In the genomic region with DNA sequence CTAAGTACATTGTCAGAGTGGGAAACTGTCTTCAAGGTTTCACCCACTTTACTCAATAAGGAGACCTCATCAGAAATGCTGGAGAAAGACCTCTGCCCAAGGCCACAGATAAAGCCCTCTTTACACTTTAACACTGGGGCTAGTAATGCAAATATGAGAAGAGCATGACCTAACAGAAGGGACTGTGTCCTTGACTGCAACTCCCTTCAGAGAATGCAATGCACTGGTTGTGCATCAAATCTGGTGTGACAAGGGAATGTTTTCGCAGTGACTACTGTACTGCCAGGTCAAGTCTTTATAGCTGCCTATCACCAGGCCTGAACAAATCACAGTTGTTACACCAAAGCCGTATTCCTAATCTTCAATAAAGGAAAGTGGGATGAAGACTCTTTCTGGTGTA, we compare ENCODE assay signal across 15 cellular contexts. TPM values are rescaled to one million over a fixed set of nuclear protein-coding genes. Genes with fewer than 3 reads are reported as not detected.
DNase-seq lines count a peak whose midpoint lies in the region; ATAC-seq and TF ChIP-seq lines count a peak whose summit lies in the region.
"Had no signal": no experiment of that assay in that cellular context is flagged by ENCODE, and none has a peak within 500 bp of the region (broad histone marks: within the 10 kb centered on the region; RNA-seq: fewer than 3 reads in every experiment).

No MANE protein-coding gene starts in this region.

- ATAC-seq in GM23338 (no peak), sciatic nerve (no peak)
- ATAC-seq: GM12878 had no signal

- H3K36me3 ChIP-seq in GM23338 (ENCODE audit: insufficient read depth), result no peaks in the 10 kb centered on the region
- no peaks in the 10 kb centered on the region for H3K36me3 ChIP-seq in esophagus muscularis mucosa
- H3K36me3 ChIP-seq: BE2C had no signal

- H3F3A ChIP-seq in GM23338 (replicated peaks; ENCODE audit: low read depth), result no peaks in the 10 kb centered on the region

- no peaks in the 10 kb centered on the region for H3K9me3 Mint-ChIP-seq in GM23338
- H3K9me3 Mint-ChIP-seq: H9 had no signal

- H3K4me3 ChIP-seq in GM23338 (no peak overlapping the region), dorsolateral prefrontal cortex (peak overlapping the region in 5 of 59 donors; percentile 0 to 36 (median 25)), esophagus muscularis mucosa (no peak overlapping the region)
- H3K4me3 ChIP-seq: GM12878, GM23248 had no signal

- H3K27me3 Mint-ChIP-seq in GM23338 (ENCODE audit: insufficient read depth, low read depth, poor library complexity), result no peaks in the 10 kb centered on the region
- H3K27me3 Mint-ChIP-seq: CD4-positive, alpha-beta memory T cell had no signal

- H3K9me3 ChIP-seq in esophagus muscularis mucosa, result no peaks in the 10 kb centered on the region
- H3K9me3 ChIP-seq: BE2C had no signal

- TF ChIP-seq POLR2A in esophagus muscularis mucosa (IDR thresholded peaks at IDR 0.05; ENCODE audit: low read depth), result no peak

- no peak overlapping the region for H3K27ac ChIP-seq in GM23338 (ENCODE audit: low read depth)
- peak overlapping the region in 39 of 59 donors; percentile 1 to 82 (median 45) for H3K27ac ChIP-seq in dorsolateral prefrontal cortex
- H3K27ac ChIP-seq in esophagus muscularis mucosa (replicated peaks in 1 of 4), result no peak overlapping the region
- H3K27ac ChIP-seq: C4-2B, GM23248 had no signal

- DNase-seq in GM23338 (ENCODE audit: low spot score), result no peak
- DNase-seq in dorsolateral prefrontal cortex, result no peak
- DNase-seq in medulla oblongata (ENCODE audit: extremely low spot score), result peak; percentile 43
- DNase-seq in retina, result peak; percentile 4
- no peak for DNase-seq in esophagus muscularis mucosa (ENCODE audit: extremely low spot score)
- DNase-seq in sciatic nerve (ENCODE audit: low spot score), result no peak
- no peak for DNase-seq in occipital lobe (lab: John Stamatoyannopoulos, UW)
- DNase-seq: BE2C; CD4-positive, alpha-beta memory T cell; DMS79; GM23248; H9 had no signal

- intact Hi-C loops in dorsolateral prefrontal cortex (cut with DNase I) (no loop called here), esophagus muscularis mucosa (cut with DNase I) (no loop called here), sciatic nerve (cut with DNase I) (no loop called here)

- 90% methylated on average over 2 of the region's 2 CpGs for WGBS in esophagus muscularis mucosa

- H3K4me1 ChIP-seq in GM23338 (ENCODE audit: insufficient read depth) (no peaks in the 10 kb centered on the region), esophagus muscularis mucosa (no peaks in the 10 kb centered on the region)
- H3K4me1 ChIP-seq: BE2C had no signal

- no peak for TF ChIP-seq EP300 in esophagus muscularis mucosa (IDR thresholded peaks at IDR 0.05)

- no peak overlapping the region for H2AFZ ChIP-seq in GM23338
- H2AFZ ChIP-seq: GM23248 had no signal

- H3K27ac Mint-ChIP-seq in GM23338, result peak overlapping the region; percentile 37; the same call in 1 of the 2 replicates
- H3K27ac Mint-ChIP-seq: CD4-positive, alpha-beta memory T cell had no signal

- no peaks in the 10 kb centered on the region for H3K36me3 Mint-ChIP-seq in GM23338 (ENCODE audit: low read depth)
- H3K36me3 Mint-ChIP-seq: CD4-positive, alpha-beta memory T cell had no signal

- H3K4me1 Mint-ChIP-seq in GM23338, result no peaks in the 10 kb centered on the region; the same call in 2 of the 3 replicates
- H3K4me1 Mint-ChIP-seq: CD4-positive, alpha-beta memory T cell; H9 had no signal

- no peaks in the 10 kb centered on the region for H4K20me1 ChIP-seq in GM23338 (replicated peaks; ENCODE audit: insufficient read depth)

- no peak for TF ChIP-seq CTCF in GM23338 (conservative IDR thresholded peaks at IDR 0.05; ENCODE audit: low read depth in 2 of 2)
- TF ChIP-seq CTCF in dorsolateral prefrontal cortex (IDR thresholded peaks at IDR 0.05 in 54 of 56, conservative IDR thresholded peaks at IDR 0.05 in 2 of 56; ENCODE audit: low read depth in 1 of 56, partially characterized antibody in 56 of 56), result no peak
- no peak for TF ChIP-seq CTCF in esophagus muscularis mucosa (IDR thresholded peaks at IDR 0.05)

- H3K4me3 Mint-ChIP-seq in GM23338, result no peak overlapping the region
- H3K4me3 Mint-ChIP-seq: CD4-positive, alpha-beta memory T cell; H9 had no signal

- H3K27me3 ChIP-seq in GM23338 (ENCODE audit: insufficient read depth), result no peaks in the 10 kb centered on the region
- no peaks in the 10 kb centered on the region for H3K27me3 ChIP-seq in dorsolateral prefrontal cortex
- no peaks in the 10 kb centered on the region for H3K27me3 ChIP-seq in esophagus muscularis mucosa
- H3K27me3 ChIP-seq: BE2C had no signal

- no peak overlapping the region for H3K4me2 ChIP-seq in GM23338

- no peaks in the 10 kb centered on the region for H3K9me2 ChIP-seq in GM23338 (ENCODE audit: insufficient read depth)

- no peaks in the 10 kb centered on the region for H3K79me2 ChIP-seq in GM23338 (replicated peaks; ENCODE audit: insufficient read depth)

TF ChIP-seq in GM23338, 12 proteins besides CTCF, POLR2A, EP300 and RAD21 (continues in another document):
- no peak for TF ChIP-seq STAT1 (IDR thresholded peaks at IDR 0.05; ENCODE audit: unreplicated experiment)
- no peak for TF ChIP-seq ZNF114 (CRISPR knock-in tag; IDR thresholded peaks at IDR 0.05)
- TF ChIP-seq, protein P1, sequence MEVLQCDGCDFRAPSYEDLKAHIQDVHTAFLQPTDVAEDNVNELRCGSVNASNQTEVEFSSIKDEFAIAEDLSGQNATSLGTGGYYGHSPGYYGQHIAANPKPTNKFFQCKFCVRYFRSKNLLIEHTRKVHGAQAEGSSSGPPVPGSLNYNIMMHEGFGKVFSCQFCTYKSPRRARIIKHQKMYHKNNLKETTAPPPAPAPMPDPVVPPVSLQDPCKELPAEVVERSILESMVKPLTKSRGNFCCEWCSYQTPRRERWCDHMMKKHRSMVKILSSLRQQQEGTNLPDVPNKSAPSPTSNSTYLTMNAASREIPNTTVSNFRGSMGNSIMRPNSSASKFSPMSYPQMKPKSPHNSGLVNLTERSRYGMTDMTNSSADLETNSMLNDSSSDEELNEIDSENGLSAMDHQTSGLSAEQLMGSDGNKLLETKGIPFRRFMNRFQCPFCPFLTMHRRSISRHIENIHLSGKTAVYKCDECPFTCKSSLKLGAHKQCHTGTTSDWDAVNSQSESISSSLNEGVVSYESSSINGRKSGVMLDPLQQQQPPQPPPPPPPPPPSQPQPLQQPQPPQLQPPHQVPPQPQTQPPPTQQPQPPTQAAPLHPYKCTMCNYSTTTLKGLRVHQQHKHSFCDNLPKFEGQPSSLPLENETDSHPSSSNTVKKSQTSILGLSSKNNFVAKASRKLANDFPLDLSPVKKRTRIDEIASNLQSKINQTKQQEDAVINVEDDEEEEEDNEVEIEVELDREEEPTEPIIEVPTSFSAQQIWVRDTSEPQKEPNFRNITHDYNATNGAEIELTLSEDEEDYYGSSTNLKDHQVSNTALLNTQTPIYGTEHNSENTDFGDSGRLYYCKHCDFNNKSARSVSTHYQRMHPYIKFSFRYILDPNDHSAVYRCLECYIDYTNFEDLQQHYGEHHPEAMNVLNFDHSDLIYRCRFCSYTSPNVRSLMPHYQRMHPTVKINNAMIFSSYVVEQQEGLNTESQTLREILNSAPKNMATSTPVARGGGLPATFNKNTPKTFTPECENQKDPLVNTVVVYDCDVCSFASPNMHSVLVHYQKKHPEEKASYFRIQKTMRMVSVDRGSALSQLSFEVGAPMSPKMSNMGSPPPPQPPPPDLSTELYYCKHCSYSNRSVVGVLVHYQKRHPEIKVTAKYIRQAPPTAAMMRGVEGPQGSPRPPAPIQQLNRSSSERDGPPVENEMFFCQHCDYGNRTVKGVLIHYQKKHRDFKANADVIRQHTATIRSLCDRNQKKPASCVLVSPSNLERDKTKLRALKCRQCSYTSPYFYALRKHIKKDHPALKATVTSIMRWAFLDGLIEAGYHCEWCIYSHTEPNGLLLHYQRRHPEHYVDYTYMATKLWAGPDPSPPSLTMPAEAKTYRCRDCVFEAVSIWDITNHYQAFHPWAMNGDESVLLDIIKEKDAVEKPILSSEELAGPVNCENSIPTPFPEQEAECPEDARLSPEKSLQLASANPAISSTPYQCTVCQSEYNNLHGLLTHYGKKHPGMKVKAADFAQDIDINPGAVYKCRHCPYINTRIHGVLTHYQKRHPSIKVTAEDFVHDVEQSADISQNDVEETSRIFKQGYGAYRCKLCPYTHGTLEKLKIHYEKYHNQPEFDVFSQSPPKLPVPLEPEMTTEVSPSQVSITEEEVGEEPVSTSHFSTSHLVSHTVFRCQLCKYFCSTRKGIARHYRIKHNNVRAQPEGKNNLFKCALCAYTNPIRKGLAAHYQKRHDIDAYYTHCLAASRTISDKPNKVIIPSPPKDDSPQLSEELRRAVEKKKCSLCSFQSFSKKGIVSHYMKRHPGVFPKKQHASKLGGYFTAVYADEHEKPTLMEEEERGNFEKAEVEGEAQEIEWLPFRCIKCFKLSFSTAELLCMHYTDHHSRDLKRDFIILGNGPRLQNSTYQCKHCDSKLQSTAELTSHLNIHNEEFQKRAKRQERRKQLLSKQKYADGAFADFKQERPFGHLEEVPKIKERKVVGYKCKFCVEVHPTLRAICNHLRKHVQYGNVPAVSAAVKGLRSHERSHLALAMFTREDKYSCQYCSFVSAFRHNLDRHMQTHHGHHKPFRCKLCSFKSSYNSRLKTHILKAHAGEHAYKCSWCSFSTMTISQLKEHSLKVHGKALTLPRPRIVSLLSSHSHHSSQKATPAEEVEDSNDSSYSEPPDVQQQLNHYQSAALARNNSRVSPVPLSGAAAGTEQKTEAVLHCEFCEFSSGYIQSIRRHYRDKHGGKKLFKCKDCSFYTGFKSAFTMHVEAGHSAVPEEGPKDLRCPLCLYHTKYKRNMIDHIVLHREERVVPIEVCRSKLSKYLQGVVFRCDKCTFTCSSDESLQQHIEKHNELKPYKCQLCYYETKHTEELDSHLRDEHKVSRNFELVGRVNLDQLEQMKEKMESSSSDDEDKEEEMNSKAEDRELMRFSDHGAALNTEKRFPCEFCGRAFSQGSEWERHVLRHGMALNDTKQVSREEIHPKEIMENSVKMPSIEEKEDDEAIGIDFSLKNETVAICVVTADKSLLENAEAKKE (CRISPR knock-in tag; IDR thresholded peaks at IDR 0.05), result no peak
- TF ChIP-seq POLR2AphosphoS5 (IDR thresholded peaks at IDR 0.05; ENCODE audit: low read depth), result no peak
- no peak for TF ChIP-seq ZNF331 (CRISPR knock-in tag; IDR thresholded peaks at IDR 0.05; ENCODE audit: low read depth)

RNA-seq across cellular contexts. Expression of a gene that starts 28.6 kb away (rescaled TPM):
- 0.03 TPM in 1 of 2 replicates, not detected in the other for total RNA-seq in GM23338 (2014; rRNA removed; shearing (Covaris generic))
- polyA plus RNA-seq in GM23338 (2016; fragmentation: Nextera tagmentation; extraction: Ambion mirVana), result 0.03 and 0.14 TPM in 2 replicates
- total RNA-seq in dorsolateral prefrontal cortex (10 to 100 TPM in 76 of 120 experiments, 1 to 10 TPM in 44; 3.2 to 71.4 (median 12.6) TPM), esophagus muscularis mucosa (10 to 100 TPM; 36.0 to 47.3 (median 37.8) TPM), sciatic nerve (160 TPM), occipital lobe (under 0.01 TPM)
- total RNA-seq: CD4-positive, alpha-beta memory T cell; G401; GM12878; GM23248; H9 had no signal
- polyA plus RNA-seq: CD4-positive, alpha-beta memory T cell; GM23248 had no signal

Comparison
In these comparisons a context has a peak if more than half of its experiments do, and no peak if none do; other contexts are left out.
1. DNase-seq: peak in medulla oblongata (single experiment) and retina (single experiment); none in GM23338 (single experiment), dorsolateral prefrontal cortex (0 of 10), esophagus muscularis mucosa (single experiment), sciatic nerve (single experiment) and occipital lobe (single experiment).
2. H3K27ac ChIP-seq: peak in dorsolateral prefrontal cortex (39 of 59); none in GM23338 (single experiment) and esophagus muscularis mucosa (0 of 4).